ENCODE assay signal across 11 cellular contexts in the genomic region with DNA sequence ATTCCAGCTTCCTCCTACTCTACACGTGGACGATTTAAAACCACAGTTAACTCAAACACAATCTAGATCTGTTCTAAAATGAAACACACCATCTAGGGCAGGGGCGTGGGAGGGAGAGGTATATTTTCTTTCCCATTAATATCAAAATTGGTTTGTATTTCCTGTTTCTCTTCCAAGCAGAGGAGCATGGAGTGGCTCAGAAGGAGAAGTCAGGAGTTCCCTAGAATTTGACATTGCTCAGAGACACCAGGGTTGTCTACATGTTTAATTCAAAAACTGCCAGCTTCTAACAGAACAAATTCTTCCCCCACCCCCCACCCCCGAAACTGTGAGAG. TPM values are rescaled to one million over a fixed set of nuclear protein-coding genes. Genes with fewer than 3 reads are reported as not detected.
DNase-seq lines count a peak whose midpoint lies in the region; ATAC-seq, FAIRE-seq and TF ChIP-seq lines count a peak whose summit lies in the region.
"Had no signal": no experiment of that assay in that cellular context is flagged by ENCODE, and none has a peak within 500 bp of the region (broad histone marks: within the 10 kb centered on the region; RNA-seq: fewer than 3 reads in every experiment).

No MANE protein-coding gene starts in this region.

- no peak for ATAC-seq in central memory CD8-positive, alpha-beta T cell (replicated peaks; ENCODE audit: extremely low read depth, poor library complexity, severe bottlenecking)
- ATAC-seq in naive thymus-derived CD4-positive, alpha-beta T cell, result no peak

- no peak overlapping the region for H3K4me3 Mint-ChIP-seq in HFFc6
- peak overlapping the region; percentile 97 for H3K4me3 Mint-ChIP-seq in central memory CD8-positive, alpha-beta T cell
- H3K4me3 Mint-ChIP-seq in naive thymus-derived CD4-positive, alpha-beta T cell, result peak overlapping the region; percentile 84 to 96 (median 88)

- peak overlapping the region; percentile 78; the same call in 1 of the 2 replicates for H3K4me3 ChIP-seq in ACC112 (ENCODE audit: low read depth, low read length)
- peak overlapping the region; percentile 60 for H3K4me3 ChIP-seq in naive thymus-derived CD4-positive, alpha-beta T cell (ENCODE audit: low read length)

- CTCF ChIA-PET in naive thymus-derived CD4-positive, alpha-beta T cell (lab: Charles Lee), result no interaction called here

- no peak overlapping the region for H2AFZ ChIP-seq in ACC112 (ENCODE audit: low read length, unreplicated experiment)

- DNase-seq in HFFc6 (no peak), NCI-H1105 (lab: John Stamatoyannopoulos, UW) (no peak), H54 (ENCODE audit: insufficient read length, low spot score) (no peak), GM12892 (ENCODE audit: insufficient read length) (no peak), GM03348 (ENCODE audit: low spot score) (no peak)
- no peak for DNase-seq in central memory CD8-positive, alpha-beta T cell (ENCODE audit: low spot score in 2 of 2)
- DNase-seq in naive thymus-derived CD4-positive, alpha-beta T cell, result no peak
- DNase-seq: activated CD4-positive, alpha-beta T cell treated with anti-CD3 and anti-CD28 coated beads for 48 hours; cortex of kidney had no signal

- peaks cover 30% of the 10 kb centered on the region for H3K4me1 ChIP-seq in ACC112 (ENCODE audit: control insufficient read depth, insufficient read depth, low read length, unreplicated experiment)
- H3K4me1 ChIP-seq in naive thymus-derived CD4-positive, alpha-beta T cell (ENCODE audit: control insufficient read depth in 2 of 2, insufficient read depth in 2 of 2, low read length in 2 of 2), result peaks cover 47 to 48% of the 10 kb centered on the region in 2 donors

- peaks cover 43% of the 10 kb centered on the region for H3K4me1 Mint-ChIP-seq in HFFc6 (ENCODE audit: low read depth)
- H3K4me1 Mint-ChIP-seq in central memory CD8-positive, alpha-beta T cell, result peaks cover 64% of the 10 kb centered on the region
- H3K4me1 Mint-ChIP-seq in naive thymus-derived CD4-positive, alpha-beta T cell, result peaks cover 26 to 63% (median 58%) of the 10 kb centered on the region in 7 donors

- TF ChIP-seq CTCF in HFFc6 (IDR thresholded peaks at IDR 0.05), result no peak

- peaks cover 9% of the 10 kb centered on the region for H3K27me3 Mint-ChIP-seq in HFFc6 (ENCODE audit: insufficient read depth)
- no peaks in the 10 kb centered on the region for H3K27me3 Mint-ChIP-seq in central memory CD8-positive, alpha-beta T cell
- peaks cover 4 to 12% (median 11%) of the 10 kb centered on the region in 5 donors for H3K27me3 Mint-ChIP-seq in naive thymus-derived CD4-positive, alpha-beta T cell

- H3K9me3 Mint-ChIP-seq in HFFc6, result no peaks in the 10 kb centered on the region
- H3K9me3 Mint-ChIP-seq in central memory CD8-positive, alpha-beta T cell, result no peaks in the 10 kb centered on the region
- H3K9me3 Mint-ChIP-seq in naive thymus-derived CD4-positive, alpha-beta T cell, result peaks cover 0 to 2% (median 0%) of the 10 kb centered on the region in 11 donors

- POLR2A ChIA-PET in naive thymus-derived CD4-positive, alpha-beta T cell (lab: Charles Lee), result no interaction called here

- no peak for FAIRE-seq in H54 (lab: Jason Lieb, UNC)
- FAIRE-seq in GM12892 (lab: Jason Lieb, UNC), result no peak
- FAIRE-seq: D721Med had no signal

- peak overlapping the region; percentile 64 for H3K27ac ChIP-seq in ACC112 (ENCODE audit: low read depth, low read length)
- H3K27ac ChIP-seq in naive thymus-derived CD4-positive, alpha-beta T cell (ENCODE audit: low read depth, low read length), result peak overlapping the region; percentile 54

- H3K36me3 ChIP-seq in ACC112 (ENCODE audit: insufficient read depth, low read length), result no peaks in the 10 kb centered on the region
- H3K36me3 ChIP-seq in naive thymus-derived CD4-positive, alpha-beta T cell (ENCODE audit: control insufficient read depth in 2 of 3, insufficient read depth in 3 of 3, low read length in 3 of 3), result no peaks in the 10 kb centered on the region

- no peaks in the 10 kb centered on the region for H3K9me3 ChIP-seq in naive thymus-derived CD4-positive, alpha-beta T cell (ENCODE audit: control insufficient read depth in 2 of 3, low read length in 3 of 3)

- no peaks in the 10 kb centered on the region for H3K27me3 ChIP-seq in ACC112 (ENCODE audit: insufficient read depth, low read length)
- H3K27me3 ChIP-seq in naive thymus-derived CD4-positive, alpha-beta T cell (ENCODE audit: control insufficient read depth in 2 of 2, insufficient read depth in 2 of 2, low read length in 2 of 2), result no peaks in the 10 kb centered on the region

- peak overlapping the region; percentile 16; the same call in 1 of the 2 replicates for H3K27ac Mint-ChIP-seq in HFFc6
- peak overlapping the region; percentile 91 for H3K27ac Mint-ChIP-seq in central memory CD8-positive, alpha-beta T cell (ENCODE audit: low read depth)
- H3K27ac Mint-ChIP-seq in naive thymus-derived CD4-positive, alpha-beta T cell, result peak overlapping the region in 5 of 9 donors; percentile 53 to 92 (median 83)

- H3K36me3 Mint-ChIP-seq in HFFc6 (ENCODE audit: low read depth), result no peaks in the 10 kb centered on the region
- H3K36me3 Mint-ChIP-seq in central memory CD8-positive, alpha-beta T cell (ENCODE audit: insufficient read depth), result peaks cover 31% of the 10 kb centered on the region
- peaks cover 0 to 22% (median 0%) of the 10 kb centered on the region in 5 donors for H3K36me3 Mint-ChIP-seq in naive thymus-derived CD4-positive, alpha-beta T cell

- intact Hi-C loops in naive thymus-derived CD4-positive, alpha-beta T cell (cut with micrococcal nuclease), result loop anchor here (2.0 to 5.0 kb wide), 7 partner anchors 82 to 887 kb away; partner anchors contain the start of genes ARFGEF2 (in 1 of the 2), B4GALT5 (in 1 of the 2) and CSE1L (in 1 of the 2)

- H3K79me2 ChIP-seq in ACC112 (ENCODE audit: control insufficient read depth, insufficient read depth, low read length, unreplicated experiment), result peaks cover 5% of the 10 kb centered on the region

- TF ChIP-seq POLR2A in H54 (IDR thresholded peaks at IDR 0.05; ENCODE audit: low read depth, low read length) (no peak), GM12892 (IDR thresholded peaks at IDR 0.05; ENCODE audit: low read depth, low read length) (no peak)

RNA-seq across cellular contexts. Expression of gene PREX1, which starts 2.3 kb away (rescaled TPM):
- 1 to 10 TPM; 1.8 to 4.1 (median 2.8) TPM for total RNA-seq in HFFc6 (2021; fragmentation: NEBNext Ultra II Directional; extraction: Animal tissue kit (Norgen Biotek cat#: 25700))
- total RNA-seq in naive thymus-derived CD4-positive, alpha-beta T cell, result 100 to 1,000 TPM in 2 of 5 experiments, 10 to 100 TPM in 3; 42.0 to 143 (median 53.8) TPM
- polyA plus RNA-seq in naive thymus-derived CD4-positive, alpha-beta T cell, result 1 to 10 TPM; 2.9 to 6.2 TPM
- polyA plus RNA-seq in GM12892 (2012; ENCODE audit: missing spikeins), result 46.2 TPM

Comparison
In these comparisons a context has a peak if more than half of its experiments do, and no peak if none do; other contexts are left out.
1. H3K27ac Mint-ChIP-seq: peak in every context shown above with its lines; median percentile 91 in central memory CD8-positive, alpha-beta T cell; 83 in naive thymus-derived CD4-positive, alpha-beta T cell; 16 in HFFc6.
2. RNA of gene PREX1, which starts 2.3 kb away (total RNA-seq): 42.0 to 143 TPM in naive thymus-derived CD4-positive, alpha-beta T cell; 1.8 to 4.1 TPM in HFFc6; every median in the first group is over 4 times any median in the second.